In the genomic region with DNA sequence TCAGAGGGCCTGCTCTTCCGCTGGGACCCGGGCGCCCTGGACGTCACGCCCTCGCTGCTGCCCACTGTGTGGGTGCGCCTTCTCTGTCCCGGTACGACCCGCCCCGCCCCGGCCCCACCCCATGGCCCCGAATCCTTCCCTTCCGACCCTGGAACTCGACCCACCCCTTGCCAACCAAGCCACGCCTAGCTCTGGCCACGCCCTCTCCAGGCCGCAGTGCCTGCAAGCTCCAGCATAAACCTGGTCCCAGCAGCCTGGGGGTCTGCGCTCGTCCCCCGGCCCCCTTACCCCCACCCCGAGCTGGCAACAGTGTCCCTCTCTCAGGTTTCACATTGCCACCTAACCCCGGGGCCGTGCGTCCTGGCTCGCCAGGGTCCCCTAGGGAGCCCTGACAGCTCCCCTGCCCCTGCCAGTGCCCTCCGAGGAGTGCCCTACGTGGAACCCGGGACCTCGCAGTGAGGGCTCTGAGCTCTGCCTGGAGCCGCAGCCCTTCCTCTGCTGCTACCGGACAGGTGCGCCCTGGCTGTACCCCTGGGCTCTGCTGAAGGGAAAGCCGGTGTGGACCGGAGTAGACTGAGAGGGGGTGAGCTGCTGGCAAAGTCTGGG, we compare ENCODE assay signal across 2 cellular contexts.
A peak's percentile ranks its signal among the peaks of the same experiment; 100 is the strongest.
TF ChIP-seq lines count a peak whose summit lies in the region.

No MANE protein-coding gene starts in this region.

TF ChIP-seq in HEK293, 187 proteins besides CTCF, POLR2A, EP300 and RAD21:
- TF ChIP-seq ZXDB (tag by site-specific recombination; IDR thresholded peaks at IDR 0.05) (no peak), KLF1 (tag by site-specific recombination; IDR thresholded peaks at IDR 0.05) (peak; percentile 57)
TF ChIP-seq in HEK293: peak in this region for 1.

TF ChIP-seq in HepG2, 621 proteins besides CTCF, POLR2A, EP300 and RAD21:
- TF ChIP-seq ZSCAN31 (CRISPR knock-in tag; IDR thresholded peaks at IDR 0.05; ENCODE audit: low read depth) = no peak
- no peak for TF ChIP-seq RBFOX2 (IDR thresholded peaks at IDR 0.05; ENCODE audit: low read depth, low read length)
- no peak for TF ChIP-seq MTF1 (CRISPR knock-in tag; IDR thresholded peaks at IDR 0.05)
- no peak for TF ChIP-seq KDM4B (CRISPR knock-in tag; IDR thresholded peaks at IDR 0.05)
- TF ChIP-seq, protein P1, sequence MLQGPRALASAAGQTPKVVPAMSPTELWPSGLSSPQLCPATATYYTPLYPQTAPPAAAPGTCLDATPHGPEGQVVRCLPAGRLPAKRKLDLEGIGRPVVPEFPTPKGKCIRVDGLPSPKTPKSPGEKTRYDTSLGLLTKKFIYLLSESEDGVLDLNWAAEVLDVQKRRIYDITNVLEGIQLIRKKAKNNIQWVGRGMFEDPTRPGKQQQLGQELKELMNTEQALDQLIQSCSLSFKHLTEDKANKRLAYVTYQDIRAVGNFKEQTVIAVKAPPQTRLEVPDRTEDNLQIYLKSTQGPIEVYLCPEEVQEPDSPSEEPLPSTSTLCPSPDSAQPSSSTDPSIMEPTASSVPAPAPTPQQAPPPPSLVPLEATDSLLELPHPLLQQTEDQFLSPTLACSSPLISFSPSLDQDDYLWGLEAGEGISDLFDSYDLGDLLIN (CRISPR knock-in tag; IDR thresholded peaks at IDR 0.05; ENCODE audit: borderline replicate concordance) = no peak
- no peak for TF ChIP-seq SNAI1 (CRISPR knock-in tag; IDR thresholded peaks at IDR 0.05; ENCODE audit: borderline replicate concordance)
- TF ChIP-seq, protein P2, sequence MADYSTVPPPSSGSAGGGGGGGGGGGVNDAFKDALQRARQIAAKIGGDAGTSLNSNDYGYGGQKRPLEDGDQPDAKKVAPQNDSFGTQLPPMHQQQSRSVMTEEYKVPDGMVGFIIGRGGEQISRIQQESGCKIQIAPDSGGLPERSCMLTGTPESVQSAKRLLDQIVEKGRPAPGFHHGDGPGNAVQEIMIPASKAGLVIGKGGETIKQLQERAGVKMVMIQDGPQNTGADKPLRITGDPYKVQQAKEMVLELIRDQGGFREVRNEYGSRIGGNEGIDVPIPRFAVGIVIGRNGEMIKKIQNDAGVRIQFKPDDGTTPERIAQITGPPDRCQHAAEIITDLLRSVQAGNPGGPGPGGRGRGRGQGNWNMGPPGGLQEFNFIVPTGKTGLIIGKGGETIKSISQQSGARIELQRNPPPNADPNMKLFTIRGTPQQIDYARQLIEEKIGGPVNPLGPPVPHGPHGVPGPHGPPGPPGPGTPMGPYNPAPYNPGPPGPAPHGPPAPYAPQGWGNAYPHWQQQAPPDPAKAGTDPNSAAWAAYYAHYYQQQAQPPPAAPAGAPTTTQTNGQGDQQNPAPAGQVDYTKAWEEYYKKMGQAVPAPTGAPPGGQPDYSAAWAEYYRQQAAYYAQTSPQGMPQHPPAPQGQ (CRISPR knock-in tag; IDR thresholded peaks at IDR 0.05; ENCODE audit: borderline replicate concordance) = no peak
- TF ChIP-seq MTF2 (CRISPR knock-in tag; IDR thresholded peaks at IDR 0.05; ENCODE audit: borderline replicate concordance) = no peak
- no peak for TF ChIP-seq CHD4 (IDR thresholded peaks at IDR 0.05; ENCODE audit: borderline replicate concordance, low read length)
- TF ChIP-seq ZKSCAN1 (IDR thresholded peaks at IDR 0.05; ENCODE audit: low read length) = no peak
- TF ChIP-seq ZNF678 (CRISPR knock-in tag; IDR thresholded peaks at IDR 0.05) = no peak
- TF ChIP-seq SMAD3 (CRISPR knock-in tag; IDR thresholded peaks at IDR 0.05) = no peak
- TF ChIP-seq, protein P3, sequence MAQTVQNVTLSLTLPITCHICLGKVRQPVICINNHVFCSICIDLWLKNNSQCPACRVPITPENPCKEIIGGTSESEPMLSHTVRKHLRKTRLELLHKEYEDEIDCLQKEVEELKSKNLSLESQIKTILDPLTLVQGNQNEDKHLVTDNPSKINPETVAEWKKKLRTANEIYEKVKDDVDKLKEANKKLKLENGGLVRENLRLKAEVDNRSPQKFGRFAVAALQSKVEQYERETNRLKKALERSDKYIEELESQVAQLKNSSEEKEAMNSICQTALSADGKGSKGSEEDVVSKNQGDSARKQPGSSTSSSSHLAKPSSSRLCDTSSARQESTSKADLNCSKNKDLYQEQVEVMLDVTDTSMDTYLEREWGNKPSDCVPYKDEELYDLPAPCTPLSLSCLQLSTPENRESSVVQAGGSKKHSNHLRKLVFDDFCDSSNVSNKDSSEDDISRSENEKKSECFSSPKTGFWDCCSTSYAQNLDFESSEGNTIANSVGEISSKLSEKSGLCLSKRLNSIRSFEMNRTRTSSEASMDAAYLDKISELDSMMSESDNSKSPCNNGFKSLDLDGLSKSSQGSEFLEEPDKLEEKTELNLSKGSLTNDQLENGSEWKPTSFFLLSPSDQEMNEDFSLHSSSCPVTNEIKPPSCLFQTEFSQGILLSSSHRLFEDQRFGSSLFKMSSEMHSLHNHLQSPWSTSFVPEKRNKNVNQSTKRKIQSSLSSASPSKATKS (CRISPR knock-in tag; IDR thresholded peaks at IDR 0.05) = no peak
- TF ChIP-seq SSRP1 (CRISPR knock-in tag; IDR thresholded peaks at IDR 0.05) = no peak
- TF ChIP-seq SP140L (CRISPR knock-in tag; IDR thresholded peaks at IDR 0.05; ENCODE audit: borderline replicate concordance) = no peak
- no peak for TF ChIP-seq FOSL1 (CRISPR knock-in tag; IDR thresholded peaks at IDR 0.05; ENCODE audit: borderline replicate concordance)
- TF ChIP-seq ESRRA (CRISPR knock-in tag; IDR thresholded peaks at IDR 0.05; ENCODE audit: low read depth) = no peak
- TF ChIP-seq, protein P4, sequence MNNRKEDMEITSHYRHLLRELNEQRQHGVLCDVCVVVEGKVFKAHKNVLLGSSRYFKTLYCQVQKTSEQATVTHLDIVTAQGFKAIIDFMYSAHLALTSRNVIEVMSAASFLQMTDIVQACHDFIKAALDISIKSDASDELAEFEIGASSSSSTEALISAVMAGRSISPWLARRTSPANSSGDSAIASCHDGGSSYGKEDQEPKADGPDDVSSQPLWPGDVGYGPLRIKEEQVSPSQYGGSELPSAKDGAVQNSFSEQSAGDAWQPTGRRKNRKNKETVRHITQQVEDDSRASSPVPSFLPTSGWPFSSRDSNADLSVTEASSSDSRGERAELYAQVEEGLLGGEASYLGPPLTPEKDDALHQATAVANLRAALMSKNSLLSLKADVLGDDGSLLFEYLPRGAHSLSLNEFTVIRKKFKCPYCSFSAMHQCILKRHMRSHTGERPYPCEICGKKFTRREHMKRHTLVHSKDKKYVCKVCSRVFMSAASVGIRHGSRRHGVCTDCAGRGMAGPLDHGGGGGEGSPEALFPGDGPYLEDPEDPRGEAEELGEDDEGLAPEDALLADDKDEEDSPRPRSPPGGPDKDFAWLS (CRISPR knock-in tag; IDR thresholded peaks at IDR 0.05; ENCODE audit: borderline replicate concordance) = no peak
- no peak for TF ChIP-seq PRMT3 (CRISPR knock-in tag; IDR thresholded peaks at IDR 0.05; ENCODE audit: borderline replicate concordance, low read depth)
